Comparison of ENCODE assay signal across 9 cellular contexts in the genomic region with DNA sequence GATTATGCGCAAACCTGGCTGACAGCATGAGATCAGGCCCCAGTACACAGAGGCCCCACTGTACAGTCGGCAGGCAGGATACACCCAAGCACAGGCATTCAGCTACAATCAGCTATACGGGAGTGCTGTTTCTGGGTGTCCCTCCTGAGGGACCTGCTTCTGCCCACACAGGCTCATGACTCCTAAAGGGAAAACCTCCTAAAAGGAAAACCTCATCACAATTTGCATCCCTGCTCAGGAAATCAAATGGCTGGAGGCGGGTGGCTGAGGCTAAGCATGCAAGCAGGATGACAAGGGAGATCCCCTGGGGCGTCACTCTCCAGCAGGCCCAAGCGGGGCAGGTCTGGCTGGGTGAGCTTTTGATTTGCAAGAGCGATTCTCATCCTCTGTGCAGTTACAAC.
DNase-seq lines count a peak whose midpoint lies in the region; ATAC-seq, FAIRE-seq and TF ChIP-seq lines count a peak whose summit lies in the region.
"Had no signal": no experiment of that assay in that cellular context is flagged by ENCODE, and none has a peak within 500 bp of the region (broad histone marks: within the 10 kb centered on the region; RNA-seq: fewer than 3 reads in every experiment).

No MANE protein-coding gene starts in this region.

- H3K79me2 ChIP-seq in GM23338 (replicated peaks; ENCODE audit: insufficient read depth) = no peaks in the 10 kb centered on the region

- H3K36me3 Mint-ChIP-seq in GM23338 (ENCODE audit: low read depth) = no peaks in the 10 kb centered on the region; the same call in 2 of the 3 replicates
- peaks cover 23% of the 10 kb centered on the region for H3K36me3 Mint-ChIP-seq in nephron (ENCODE audit: low read depth)
- no peaks in the 10 kb centered on the region for H3K36me3 Mint-ChIP-seq in natural killer cell treated with Interleukin-12 subunit alpha and Interleukin-12 subunit beta and Interleukin-15 and Interleukin-18, amount 100 ng/mL, for 72 hours

- no peaks in the 10 kb centered on the region for H4K20me1 ChIP-seq in GM23338 (replicated peaks; ENCODE audit: insufficient read depth)

- H3K4me3 Mint-ChIP-seq in GM23338 (no peak overlapping the region), nephron (no peak overlapping the region)
- no peak overlapping the region for H3K4me3 Mint-ChIP-seq in natural killer cell treated with Interleukin-12 subunit alpha and Interleukin-12 subunit beta and Interleukin-15 and Interleukin-18, amount 100 ng/mL, for 72 hours

- no peak overlapping the region for H3K4me2 ChIP-seq in GM23338

- H3K4me1 Mint-ChIP-seq in GM23338 = peaks cover 12% of the 10 kb centered on the region
- peaks cover 34% of the 10 kb centered on the region for H3K4me1 Mint-ChIP-seq in nephron
- H3K4me1 Mint-ChIP-seq in natural killer cell treated with Interleukin-12 subunit alpha and Interleukin-12 subunit beta and Interleukin-15 and Interleukin-18, amount 100 ng/mL, for 72 hours (ENCODE audit: low read depth in 2 of 2) = peaks cover 9 to 17% of the 10 kb centered on the region in 2 donors

- no peak overlapping the region for H3K27ac Mint-ChIP-seq in GM23338
- peak overlapping the region in 2 of 3 experiments; percentile 8 to 91 for H3K27ac Mint-ChIP-seq in nephron
- H3K27ac Mint-ChIP-seq in natural killer cell treated with Interleukin-12 subunit alpha and Interleukin-12 subunit beta and Interleukin-15 and Interleukin-18, amount 100 ng/mL, for 72 hours = no peak overlapping the region

- no peaks in the 10 kb centered on the region for H3K9me2 ChIP-seq in GM23338 (ENCODE audit: insufficient read depth)

- no peak for FAIRE-seq in GM19239 (lab: Jason Lieb, UNC)

- H2AFZ ChIP-seq in GM23338 = no peak overlapping the region

- peaks cover 8% of the 10 kb centered on the region for H3K4me1 ChIP-seq in GM23338 (ENCODE audit: insufficient read depth)

- H3K36me3 ChIP-seq in GM23338 (ENCODE audit: insufficient read depth) = no peaks in the 10 kb centered on the region

- H3K27me3 Mint-ChIP-seq in GM23338 (ENCODE audit: insufficient read depth, low read depth, poor library complexity) (peaks cover 3% of the 10 kb centered on the region), nephron (ENCODE audit: low read depth) (no peaks in the 10 kb centered on the region)
- H3K27me3 Mint-ChIP-seq in natural killer cell treated with Interleukin-12 subunit alpha and Interleukin-12 subunit beta and Interleukin-15 and Interleukin-18, amount 100 ng/mL, for 72 hours = no peaks in the 10 kb centered on the region

- no peak for TF ChIP-seq CTCF in GM23338 (conservative IDR thresholded peaks at IDR 0.05; ENCODE audit: low read depth in 2 of 2)
- no peak for TF ChIP-seq CTCF in nephron (IDR thresholded peaks at IDR 0.05; ENCODE audit: unreplicated experiment in 3 of 3)

- H3K4me3 ChIP-seq in GM23338 = no peak overlapping the region

- H3K27ac ChIP-seq in GM23338 (ENCODE audit: low read depth) = no peak overlapping the region
- H3K27ac ChIP-seq: HL-60 had no signal

- no peaks in the 10 kb centered on the region for H3F3A ChIP-seq in GM23338 (replicated peaks; ENCODE audit: low read depth)

- H3K9me3 Mint-ChIP-seq in GM23338 (no peaks in the 10 kb centered on the region), nephron (no peaks in the 10 kb centered on the region)
- H3K9me3 Mint-ChIP-seq in natural killer cell treated with Interleukin-12 subunit alpha and Interleukin-12 subunit beta and Interleukin-15 and Interleukin-18, amount 100 ng/mL, for 72 hours = no peaks in the 10 kb centered on the region

- H3K27me3 ChIP-seq in GM23338 (ENCODE audit: insufficient read depth) = no peaks in the 10 kb centered on the region

- DNase-seq in GM23338 (ENCODE audit: low spot score) (no peak), M059J (ENCODE audit: low read depth) (peak; percentile 17), GM19239 (ENCODE audit: insufficient read length, low spot score) (no peak)
- DNase-seq in NK-92 treated with Interleukin-12 subunit alpha and Interleukin-12 subunit beta, amount 100 ng/mL, for 24 hours (lab: John Stamatoyannopoulos, UW) = no peak
- DNase-seq in natural killer cell treated with Interleukin-12 subunit alpha and Interleukin-12 subunit beta and Interleukin-15 and Interleukin-18, amount 100 ng/mL, for 72 hours (ENCODE audit: low spot score) = no peak
- DNase-seq: T-helper 1 cell had no signal

- ATAC-seq in GM18909 (IDR thresholded peaks at IDR 0.05; ENCODE audit: poor library complexity, unreplicated experiment) = peak; percentile 89
- peak; percentile 61 for ATAC-seq in GM23338
- ATAC-seq in natural killer cell treated with Interleukin-12 subunit alpha and Interleukin-12 subunit beta and Interleukin-15 and Interleukin-18, amount 100 ng/mL, for 72 hours = no peak

TF ChIP-seq in GM23338, 12 proteins besides CTCF, POLR2A, EP300 and RAD21 (continues in another document):
- no peak for TF ChIP-seq EZH2phosphoT487 (IDR thresholded peaks at IDR 0.05; ENCODE audit: unreplicated experiment)
- no peak for TF ChIP-seq REST (IDR thresholded peaks at IDR 0.05; ENCODE audit: unreplicated experiment)

Comparison
In these comparisons a context has a peak if more than half of its experiments do, and no peak if none do; other contexts are left out.
1. ATAC-seq: peak in GM18909 (single experiment) and GM23338 (single experiment); none in natural killer cell treated with Interleukin-12 subunit alpha and Interleukin-12 subunit beta and Interleukin-15 and Interleukin-18, amount 100 ng/mL, for 72 hours (0 of 2).
2. H3K27ac Mint-ChIP-seq: peak in nephron (2 of 3); none in GM23338 (single experiment) and natural killer cell treated with Interleukin-12 subunit alpha and Interleukin-12 subunit beta and Interleukin-15 and Interleukin-18, amount 100 ng/mL, for 72 hours (0 of 2).